In genomic region chr7:59986-60675, GRCh38 we compare ENCODE assay signal across 24 cellular contexts.
A peak's percentile ranks its signal among the peaks of the same experiment; 100 is the strongest.
DNase-seq lines count a peak whose midpoint lies in the region; ATAC-seq and TF ChIP-seq lines count a peak whose summit lies in the region.
"Had no signal": no experiment of that assay in that cellular context is flagged by ENCODE, and none has a peak within 500 bp of the region (broad histone marks: within the 10 kb centered on the region; RNA-seq: fewer than 3 reads in every experiment).

No MANE protein-coding gene starts in this region.

- peaks cover 8% of the 10 kb centered on the region for H3K27me3 Mint-ChIP-seq in chondrocyte (ENCODE audit: low read depth)

- H3K36me3 ChIP-seq in RWPE2 (ENCODE audit: low read depth) (no peaks in the 10 kb centered on the region), neuronal stem cell (replicated peaks in 1 of 2; ENCODE audit: control insufficient read depth in 2 of 2, insufficient read depth in 2 of 2, low read length in 2 of 2) (no peaks in the 10 kb centered on the region), testis (ENCODE audit: low read depth, missing control alignments) (no peaks in the 10 kb centered on the region)
- H3K36me3 ChIP-seq: BLaER1 treated with 17β-estradiol and CSF1 and Interleukin-3, amounts not matched to agents 10 nM and 100 nM; SJCRH30 had no signal

- no peak overlapping the region for H2AFZ ChIP-seq in neuronal stem cell (ENCODE audit: low read length)

- no peaks in the 10 kb centered on the region for H3K27me3 ChIP-seq in RWPE2 (ENCODE audit: insufficient read depth, poor library complexity, severe bottlenecking)
- peaks cover 0 to 40% (median 2%) of the 10 kb centered on the region in 3 experiments for H3K27me3 ChIP-seq in neuronal stem cell (ENCODE audit: control insufficient read depth in 3 of 3, insufficient read depth in 3 of 3, low read depth in 1 of 3, low read length in 3 of 3)
- H3K27me3 ChIP-seq in testis = no peaks in the 10 kb centered on the region
- H3K27me3 ChIP-seq: BLaER1 treated with 17β-estradiol and CSF1 and Interleukin-3, amounts not matched to agents 10 nM and 100 nM; SJCRH30 had no signal

- no peak overlapping the region for H3K27ac Mint-ChIP-seq in chondrocyte (ENCODE audit: unreplicated experiment)
- H3K27ac Mint-ChIP-seq: CD4-positive, alpha-beta memory T cell had no signal

- no peak overlapping the region for H2BK120ac ChIP-seq in neuronal stem cell (ENCODE audit: low read depth, low read length)

- H3K36me3 Mint-ChIP-seq in chondrocyte (ENCODE audit: low read depth) = no peaks in the 10 kb centered on the region
- H3K36me3 Mint-ChIP-seq: CD4-positive, alpha-beta memory T cell had no signal

- no peak overlapping the region for H2BK15ac ChIP-seq in neuronal stem cell (ENCODE audit: low read length)

- TF ChIP-seq CTCF in RWPE2 (IDR thresholded peaks at IDR 0.05; ENCODE audit: poor library complexity, severe bottlenecking) = no peak
- no peak for TF ChIP-seq CTCF in testis (IDR thresholded peaks at IDR 0.05)
- TF ChIP-seq CTCF in chondrocyte (IDR thresholded peaks at IDR 0.05) = no peak

- intact Hi-C loops in testis (cut with DNase I; ENCODE audit: low total_unique reads) = no loop called here

- DNase-seq in activated CD8-positive, alpha-beta memory T cell treated with anti-CD3 and anti-CD28 coated beads, Interleukin-2, amount 50 U/mL, for 48 hours = peak; percentile 25
- DNase-seq in activated CD8-positive, alpha-beta memory T cell treated with anti-CD3 and anti-CD28 coated beads, Interleukin-2, amount 50 U/mL, for 4 hours = no peak
- DNase-seq in RWPE2 (ENCODE audit: low spot score) (peak; percentile 31), neuronal stem cell (ENCODE audit: low spot score) (no peak), testis (peak; percentile 10), OCI-M2 (lab: John Stamatoyannopoulos, UW; ENCODE audit: unreplicated experiment) (no peak), chondrocyte (ENCODE audit: low spot score) (no peak)
- DNase-seq: ACHN; CD4-positive, alpha-beta memory T cell; DMS 273 treated with DMSO at 0.1 percent for 48 hours; DMS79 treated with DMSO at 0.1 percent for 48 hours; KG1; NCI-H1092; NCI-H1436; NCI-H187 treated with DMSO at 0.1 percent for 48 hours; NCI-H2107; NCI-H446 treated with DMSO at 0.1 percent for 48 hours; SJCRH30 had no signal

- H3K27ac ChIP-seq in RWPE2 (ENCODE audit: poor library complexity, severe bottlenecking) (no peak overlapping the region), neuronal stem cell (replicated peaks; ENCODE audit: low read length) (no peak overlapping the region), testis (no peak overlapping the region)
- H3K27ac ChIP-seq: 22Rv1; BLaER1 treated with 17β-estradiol and CSF1 and Interleukin-3, amounts not matched to agents 10 nM and 100 nM; HL-60; RWPE1; SJCRH30 had no signal

- no peak overlapping the region for H2AK5ac ChIP-seq in neuronal stem cell (ENCODE audit: low read depth, low read length)

- no peak for TF ChIP-seq POLR2A in testis (IDR thresholded peaks at IDR 0.05)

- no peak overlapping the region for H3K14ac ChIP-seq in neuronal stem cell (ENCODE audit: low read length)

- H3K9me3 ChIP-seq in RWPE2 (ENCODE audit: severe bottlenecking) (no peaks in the 10 kb centered on the region), neuronal stem cell (replicated peaks in 1 of 2; ENCODE audit: control insufficient read depth in 2 of 2, insufficient read depth in 1 of 2, low read depth in 1 of 2, low read length in 2 of 2) (no peaks in the 10 kb centered on the region), testis (no peaks in the 10 kb centered on the region)
- H3K9me3 ChIP-seq: BLaER1 treated with 17β-estradiol and CSF1 and Interleukin-3, amounts not matched to agents 10 nM and 100 nM; Caco-2; SJCRH30 had no signal

- peak overlapping the region; percentile 23 for H3K23ac ChIP-seq in neuronal stem cell (ENCODE audit: low read depth, low read length, poor library complexity)

- no CpG with 5 or more reads among the region's 16 CpGs for WGBS in neuronal stem cell (ENCODE audit: extremely low coverage in 2 of 2, insufficient read length in 2 of 2, insufficient replicate concordance in 1 of 2), 2 donors
- WGBS in testis, 2 donors = 90 to 93% methylated on average over 16 of the region's 16 CpGs

- no peak overlapping the region for H3K4ac ChIP-seq in neuronal stem cell (ENCODE audit: low read length)

- no peak overlapping the region for H2BK5ac ChIP-seq in neuronal stem cell (ENCODE audit: low read length)

- H3K4me3 ChIP-seq in RWPE2 (ENCODE audit: severe bottlenecking) (no peak overlapping the region), neuronal stem cell (ENCODE audit: low read length in 2 of 2) (no peak overlapping the region), testis (no peak overlapping the region)
- H3K4me3 ChIP-seq: BLaER1 treated with 17β-estradiol and CSF1 and Interleukin-3, amounts not matched to agents 10 nM and 100 nM; SJCRH30 had no signal

- H3K4me1 Mint-ChIP-seq in chondrocyte (ENCODE audit: low read depth) = no peaks in the 10 kb centered on the region
- H3K4me1 Mint-ChIP-seq: CD4-positive, alpha-beta memory T cell had no signal

- H3K9ac ChIP-seq in neuronal stem cell (ENCODE audit: low read depth, low read length, poor library complexity) = no peak overlapping the region
- H3K9ac ChIP-seq: BLaER1 treated with 17β-estradiol and CSF1 and Interleukin-3, amounts not matched to agents 10 nM and 100 nM had no signal

- no peak overlapping the region for H3K4me2 ChIP-seq in neuronal stem cell (ENCODE audit: insufficient read depth, low read length, poor library complexity, severe bottlenecking)

- no peaks in the 10 kb centered on the region for H3K9me3 Mint-ChIP-seq in chondrocyte (ENCODE audit: low read depth)

- ATAC-seq in RWPE2 (ENCODE audit: low read depth) (no peak), SK-N-SH treated with all-trans-retinoic acid at 6 μM for 48 hours (no peak)

- no peak overlapping the region for H2BK12ac ChIP-seq in neuronal stem cell (ENCODE audit: low read length)

- H4K8ac ChIP-seq in neuronal stem cell (ENCODE audit: low read depth, low read length) = no peak overlapping the region

- no peaks in the 10 kb centered on the region for H3K79me1 ChIP-seq in neuronal stem cell (ENCODE audit: low read depth, low read length)

- H4K91ac ChIP-seq in neuronal stem cell (ENCODE audit: low read depth, low read length, poor library complexity) = no peak overlapping the region

- H3K4me1 ChIP-seq in RWPE2 (ENCODE audit: insufficient read depth, poor library complexity, severe bottlenecking) (no peaks in the 10 kb centered on the region), neuronal stem cell (ENCODE audit: control insufficient read depth in 2 of 2, insufficient read depth in 1 of 2, low read depth in 1 of 2, low read length in 2 of 2) (peaks cover 3 to 4% of the 10 kb centered on the region in 2 donors), testis (peaks cover 9% of the 10 kb centered on the region)
- H3K4me1 ChIP-seq: Caco-2 had no signal

- no peak overlapping the region for H3K4me3 Mint-ChIP-seq in chondrocyte (ENCODE audit: unreplicated experiment)

- H3K18ac ChIP-seq in neuronal stem cell (ENCODE audit: low read length) = no peak overlapping the region

TF ChIP-seq in SK-N-SH treated with all-trans-retinoic acid at 6 μM for 48 hours, 23 proteins besides CTCF, POLR2A, EP300 and RAD21 (continues in another document):
- TF ChIP-seq ISL1 (CRISPR knock-in tag; IDR thresholded peaks at IDR 0.05) (no peak), CSDC2 (CRISPR knock-in tag; IDR thresholded peaks at IDR 0.05) (no peak), OSR1 (CRISPR knock-in tag; IDR thresholded peaks at IDR 0.05) (no peak), ZNF8 (CRISPR knock-in tag; IDR thresholded peaks at IDR 0.05) (no peak), PPARA (CRISPR knock-in tag; IDR thresholded peaks at IDR 0.05; ENCODE audit: borderline replicate concordance) (no peak), ZC3H10 (CRISPR knock-in tag; IDR thresholded peaks at IDR 0.05) (no peak), GLIS3 (CRISPR knock-in tag; IDR thresholded peaks at IDR 0.05) (no peak), TCF4 (CRISPR knock-in tag; IDR thresholded peaks at IDR 0.05; ENCODE audit: borderline replicate concordance) (no peak), POU6F1 (CRISPR knock-in tag; IDR thresholded peaks at IDR 0.05; ENCODE audit: borderline replicate concordance, low read depth) (no peak), ZFP30 (CRISPR knock-in tag; IDR thresholded peaks at IDR 0.05) (no peak), ESRRG (CRISPR knock-in tag; IDR thresholded peaks at IDR 0.05) (no peak), ZNF70 (CRISPR knock-in tag; IDR thresholded peaks at IDR 0.05) (no peak), RARB (CRISPR knock-in tag; IDR thresholded peaks at IDR 0.05) (no peak)
- TF ChIP-seq, protein P1, sequence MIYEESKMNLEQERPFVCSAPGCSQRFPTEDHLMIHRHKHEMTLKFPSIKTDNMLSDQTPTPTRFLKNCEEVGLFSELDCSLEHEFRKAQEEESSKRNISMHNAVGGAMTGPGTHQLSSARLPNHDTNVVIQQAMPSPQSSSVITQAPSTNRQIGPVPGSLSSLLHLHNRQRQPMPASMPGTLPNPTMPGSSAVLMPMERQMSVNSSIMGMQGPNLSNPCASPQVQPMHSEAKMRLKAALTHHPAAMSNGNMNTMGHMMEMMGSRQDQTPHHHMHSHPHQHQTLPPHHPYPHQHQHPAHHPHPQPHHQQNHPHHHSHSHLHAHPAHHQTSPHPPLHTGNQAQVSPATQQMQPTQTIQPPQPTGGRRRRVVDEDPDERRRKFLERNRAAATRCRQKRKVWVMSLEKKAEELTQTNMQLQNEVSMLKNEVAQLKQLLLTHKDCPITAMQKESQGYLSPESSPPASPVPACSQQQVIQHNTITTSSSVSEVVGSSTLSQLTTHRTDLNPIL (CRISPR knock-in tag; IDR thresholded peaks at IDR 0.05; ENCODE audit: low read depth) = no peak

Comparison
In these comparisons a context has a peak if more than half of its experiments do, and no peak if none do; other contexts are left out.
1. DNase-seq: peak in activated CD8-positive, alpha-beta memory T cell treated with anti-CD3 and anti-CD28 coated beads, Interleukin-2, amount 50 U/mL, for 48 hours (single experiment), RWPE2 (single experiment) and testis (single experiment); none in activated CD8-positive, alpha-beta memory T cell treated with anti-CD3 and anti-CD28 coated beads, Interleukin-2, amount 50 U/mL, for 4 hours (single experiment), neuronal stem cell (single experiment), OCI-M2 (single experiment) and chondrocyte (single experiment).